2 cellular contexts compared by ENCODE assay signal in the genomic region with DNA sequence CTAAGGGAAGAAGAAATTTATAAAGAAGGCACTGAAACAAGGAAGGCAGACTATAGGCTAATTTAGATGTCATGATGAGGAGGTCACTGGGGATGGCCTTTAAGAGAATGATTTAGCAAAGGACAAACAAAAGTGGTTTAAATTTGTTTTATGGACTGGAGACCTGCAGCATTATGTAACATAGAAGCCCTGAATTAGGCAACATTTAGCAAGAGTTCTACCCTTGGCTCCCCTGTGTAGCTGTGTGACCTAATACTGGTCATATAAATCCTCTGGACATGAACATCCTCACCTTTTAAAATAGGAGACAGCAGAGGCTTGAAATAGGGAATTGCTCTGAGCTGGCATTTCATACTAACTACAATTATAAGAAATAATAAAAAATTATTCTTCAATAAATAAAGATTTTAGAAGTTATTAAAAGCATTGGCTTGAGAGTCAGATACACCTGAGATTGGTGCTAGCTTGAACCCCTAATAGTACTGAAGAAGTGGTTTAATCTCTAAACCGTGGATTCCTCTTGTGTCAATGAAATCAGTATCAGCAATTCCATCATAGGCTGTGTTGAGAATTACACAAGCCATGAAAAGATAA.
A peak's percentile ranks its signal among the peaks of the same experiment; 100 is the strongest.
TF ChIP-seq lines count a peak whose summit lies in the region.

No MANE protein-coding gene starts in this region.

TF ChIP-seq in liver, 16 proteins besides CTCF, POLR2A, EP300 and RAD21:
- peak; percentile 28 for TF ChIP-seq FOXA2 (IDR thresholded peaks at IDR 0.05)
- no peak for TF ChIP-seq REST (IDR thresholded peaks at IDR 0.05)
- no peak for TF ChIP-seq FOXA1 (IDR thresholded peaks at IDR 0.05)
- no peak for TF ChIP-seq NR2F2 (IDR thresholded peaks at IDR 0.05)
- peak in 1 of 2 donors; percentile 63 for TF ChIP-seq JUND (IDR thresholded peaks at IDR 0.05)
- TF ChIP-seq, protein P1, sequence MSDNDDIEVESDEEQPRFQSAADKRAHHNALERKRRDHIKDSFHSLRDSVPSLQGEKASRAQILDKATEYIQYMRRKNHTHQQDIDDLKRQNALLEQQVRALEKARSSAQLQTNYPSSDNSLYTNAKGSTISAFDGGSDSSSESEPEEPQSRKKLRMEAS (IDR thresholded peaks at IDR 0.05) = no peak
- TF ChIP-seq HNF4A (conservative IDR thresholded peaks at IDR 0.05) = peak; percentile 68 to 69
- TF ChIP-seq, protein P2, sequence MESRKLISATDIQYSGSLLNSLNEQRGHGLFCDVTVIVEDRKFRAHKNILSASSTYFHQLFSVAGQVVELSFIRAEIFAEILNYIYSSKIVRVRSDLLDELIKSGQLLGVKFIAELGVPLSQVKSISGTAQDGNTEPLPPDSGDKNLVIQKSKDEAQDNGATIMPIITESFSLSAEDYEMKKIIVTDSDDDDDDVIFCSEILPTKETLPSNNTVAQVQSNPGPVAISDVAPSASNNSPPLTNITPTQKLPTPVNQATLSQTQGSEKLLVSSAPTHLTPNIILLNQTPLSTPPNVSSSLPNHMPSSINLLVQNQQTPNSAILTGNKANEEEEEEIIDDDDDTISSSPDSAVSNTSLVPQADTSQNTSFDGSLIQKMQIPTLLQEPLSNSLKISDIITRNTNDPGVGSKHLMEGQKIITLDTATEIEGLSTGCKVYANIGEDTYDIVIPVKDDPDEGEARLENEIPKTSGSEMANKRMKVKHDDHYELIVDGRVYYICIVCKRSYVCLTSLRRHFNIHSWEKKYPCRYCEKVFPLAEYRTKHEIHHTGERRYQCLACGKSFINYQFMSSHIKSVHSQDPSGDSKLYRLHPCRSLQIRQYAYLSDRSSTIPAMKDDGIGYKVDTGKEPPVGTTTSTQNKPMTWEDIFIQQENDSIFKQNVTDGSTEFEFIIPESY (IDR thresholded peaks at IDR 0.05) = peak; percentile 32
- TF ChIP-seq RXRA (IDR thresholded peaks at IDR 0.05) = peak; percentile 55 to 70
- no peak for TF ChIP-seq TAF1 (conservative IDR thresholded peaks at IDR 0.05)
- TF ChIP-seq GABPA (IDR thresholded peaks at IDR 0.05 in 1 of 2, conservative IDR thresholded peaks at IDR 0.05 in 1 of 2) = no peak
- peak; percentile 48 for TF ChIP-seq SP1 (IDR thresholded peaks at IDR 0.05)
- no peak for TF ChIP-seq HNF4G (IDR thresholded peaks at IDR 0.05)
- no peak for TF ChIP-seq YY1 (IDR thresholded peaks at IDR 0.05)
- TF ChIP-seq, protein P3, sequence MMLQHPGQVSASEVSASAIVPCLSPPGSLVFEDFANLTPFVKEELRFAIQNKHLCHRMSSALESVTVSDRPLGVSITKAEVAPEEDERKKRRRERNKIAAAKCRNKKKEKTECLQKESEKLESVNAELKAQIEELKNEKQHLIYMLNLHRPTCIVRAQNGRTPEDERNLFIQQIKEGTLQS (IDR thresholded peaks at IDR 0.05) = peak; percentile 51
- TF ChIP-seq EGR1 (IDR thresholded peaks at IDR 0.05; ENCODE audit: low read depth in 2 of 2) = no peak

TF ChIP-seq in HepG2, 621 proteins besides CTCF, POLR2A, EP300 and RAD21:
- TF ChIP-seq MTERF4 (CRISPR knock-in tag; IDR thresholded peaks at IDR 0.05) (no peak), RBFOX2 (IDR thresholded peaks at IDR 0.05; ENCODE audit: low read depth, low read length) (no peak), ZZZ3 (CRISPR knock-in tag; IDR thresholded peaks at IDR 0.05; ENCODE audit: borderline replicate concordance) (no peak), THYN1 (CRISPR knock-in tag; IDR thresholded peaks at IDR 0.05; ENCODE audit: borderline replicate concordance, low read depth) (no peak), ZNF576 (CRISPR knock-in tag; IDR thresholded peaks at IDR 0.05) (no peak)
- TF ChIP-seq, protein P4, sequence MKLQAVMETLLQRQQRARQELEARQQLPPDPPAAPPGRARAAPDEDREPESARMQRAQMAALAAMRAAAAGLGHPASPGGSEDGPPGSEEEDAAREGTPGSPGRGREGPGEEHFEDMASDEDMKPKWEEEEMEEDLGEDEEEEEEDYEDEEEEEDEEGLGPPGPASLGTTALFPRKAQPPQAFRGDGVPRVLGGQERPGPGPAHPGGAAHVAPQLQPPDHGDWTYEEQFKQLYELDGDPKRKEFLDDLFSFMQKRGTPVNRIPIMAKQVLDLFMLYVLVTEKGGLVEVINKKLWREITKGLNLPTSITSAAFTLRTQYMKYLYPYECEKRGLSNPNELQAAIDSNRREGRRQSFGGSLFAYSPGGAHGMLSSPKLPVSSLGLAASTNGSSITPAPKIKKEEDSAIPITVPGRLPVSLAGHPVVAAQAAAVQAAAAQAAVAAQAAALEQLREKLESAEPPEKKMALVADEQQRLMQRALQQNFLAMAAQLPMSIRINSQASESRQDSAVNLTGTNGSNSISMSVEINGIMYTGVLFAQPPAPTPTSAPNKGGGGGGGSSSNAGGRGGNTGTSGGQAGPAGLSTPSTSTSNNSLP (IDR thresholded peaks at IDR 0.05; ENCODE audit: low read depth, low read length) = no peak
TF ChIP-seq in HepG2: peak in this region for 0.
